In genomic region chr15:59420108-59420507, GRCh38 we compare ENCODE assay signal across 16 cellular contexts. TPM values are rescaled to one million over a fixed set of nuclear protein-coding genes. Genes with fewer than 3 reads are reported as not detected.
"Had no signal": no experiment of that assay in that cellular context is flagged by ENCODE, and none has a peak within 500 bp of the region (broad histone marks: within the 10 kb centered on the region; RNA-seq: fewer than 3 reads in every experiment).

No MANE protein-coding gene starts in this region.

- H3K27ac ChIP-seq: cardiac muscle cell, heart left ventricle, upper lobe of left lung had no signal

- H3K36me3 ChIP-seq: cardiac muscle cell, heart left ventricle, upper lobe of left lung had no signal

- H3K36me3 Mint-ChIP-seq: naive thymus-derived CD4-positive, alpha-beta T cell; WTC11 had no signal

- H3K4me2 ChIP-seq: SK-N-SH, smooth muscle cell had no signal

- H3K4me1 ChIP-seq: heart left ventricle, upper lobe of left lung had no signal

- H3K9me2 ChIP-seq: SK-N-SH had no signal

- H3K9me3 ChIP-seq: heart left ventricle, SK-N-SH, upper lobe of left lung had no signal

- DNase-seq: activated CD8-positive, alpha-beta memory T cell treated with anti-CD3 and anti-CD28 coated beads for 24 hours; activated gamma-delta T cell treated with Interleukin-2 at 50 U/mL for 16 hours; activated T-cell treated with anti-CD3 and anti-CD28 coated beads, Interleukin-2, amount 50 U/mL, for 1 hour; effector CD4-positive, alpha-beta T cell; foreskin melanocyte; heart left ventricle; mammary epithelial cell; naive thymus-derived CD4-positive, alpha-beta T cell; posterior cingulate gyrus; right cardiac atrium; SK-N-SH; upper lobe of left lung had no signal

- H3K9ac ChIP-seq: SK-N-SH had no signal

- FAIRE-seq: colon had no signal

- H3K27me3 ChIP-seq: upper lobe of left lung had no signal

- H3K4me3 Mint-ChIP-seq: WTC11 had no signal

- H3K9me3 Mint-ChIP-seq: naive thymus-derived CD4-positive, alpha-beta T cell; WTC11 had no signal

- ATAC-seq: heart left ventricle; naive thymus-derived CD4-positive, alpha-beta T cell; right cardiac atrium had no signal

- H3K4me3 ChIP-seq: cardiac muscle cell, heart left ventricle, smooth muscle cell, upper lobe of left lung had no signal

- H3K27ac Mint-ChIP-seq: naive thymus-derived CD4-positive, alpha-beta T cell; WTC11 had no signal

RNA-seq across cellular contexts. Expression of gene FAM81A, which starts 17.9 kb away (rescaled TPM):
- polyA plus RNA-seq: naive thymus-derived CD4-positive, alpha-beta T cell had no signal

RNA-seq across cellular contexts. Expression of gene MYO1E, which starts 47.4 kb away (rescaled TPM):
- polyA plus RNA-seq: naive thymus-derived CD4-positive, alpha-beta T cell had no signal
